15 cellular contexts compared by ENCODE assay signal in the genomic region with DNA sequence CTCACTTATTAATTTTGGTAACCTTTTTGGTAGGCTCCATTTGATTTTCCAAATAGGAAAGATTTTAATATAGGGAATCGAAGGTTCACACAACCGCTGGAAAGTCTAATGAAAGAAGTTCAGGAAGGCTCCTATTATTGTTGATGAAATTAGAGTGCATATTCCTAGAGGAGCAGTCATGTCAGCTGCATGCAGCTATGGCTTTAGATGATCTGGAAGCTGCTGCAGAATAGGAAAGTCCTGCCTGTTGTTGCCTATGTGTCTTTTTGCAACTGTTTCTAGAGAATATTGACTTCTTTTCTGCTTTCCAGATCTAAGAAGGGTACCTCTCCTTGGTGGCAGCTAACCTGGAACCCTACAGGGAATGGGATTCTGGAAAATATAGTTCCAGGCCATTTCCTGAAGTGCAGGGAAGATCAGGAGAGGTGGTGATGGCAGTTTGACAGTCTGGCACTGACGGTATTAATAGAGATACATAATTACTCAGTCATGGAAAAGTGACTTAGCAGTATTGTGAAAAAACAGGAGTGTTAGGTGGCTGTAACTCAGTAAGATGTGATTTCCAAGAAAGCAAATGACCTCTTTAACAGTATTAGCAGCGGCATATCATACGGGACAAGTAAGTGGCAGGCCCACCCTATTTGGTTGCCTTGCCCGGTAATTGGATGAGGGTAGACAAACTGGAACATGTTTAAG. TPM values are rescaled to one million over a fixed set of nuclear protein-coding genes. Genes with fewer than 3 reads are reported as not detected.
DNase-seq lines count a peak whose midpoint lies in the region; ATAC-seq, FAIRE-seq and TF ChIP-seq lines count a peak whose summit lies in the region.
"Had no signal": no experiment of that assay in that cellular context is flagged by ENCODE, and none has a peak within 500 bp of the region (broad histone marks: within the 10 kb centered on the region; RNA-seq: fewer than 3 reads in every experiment).

No MANE protein-coding gene starts in this region.

- peak overlapping the region; percentile 14 for H3K27ac Mint-ChIP-seq in activated B cell treated with CpG ODN at 0.5 μM for 24 hours
- H3K27ac Mint-ChIP-seq in progenitor cell of endocrine pancreas, result peak overlapping the region; percentile 7
- H3K27ac Mint-ChIP-seq: B cell had no signal

- TF ChIP-seq POLR2A in HepG2 (IDR thresholded peaks at IDR 0.05; ENCODE audit: insufficient read depth in 1 of 2, low read depth in 2 of 2, low read length in 2 of 2) (no peak), right lobe of liver (IDR thresholded peaks at IDR 0.05) (no peak), tibial nerve (IDR thresholded peaks at IDR 0.05) (no peak)

- H3K27ac ChIP-seq in HepG2 (ENCODE audit: extremely low read length, insufficient read depth, low read length), result no peak overlapping the region
- no peak overlapping the region for H3K27ac ChIP-seq in right lobe of liver
- no peak overlapping the region for H3K27ac ChIP-seq in tibial nerve
- H3K27ac ChIP-seq: KMS-11, PC-9 had no signal

- intact Hi-C loops in HepG2 (cut with micrococcal nuclease; ENCODE audit: unreplicated experiment), result no loop called here
- intact Hi-C loops in right lobe of liver (cut with DNase I), result no loop called here
- intact Hi-C loops in activated B cell treated with CpG ODN at 0.5 μM for 24 hours (cut with micrococcal nuclease), result no loop called here

- H4K20me1 ChIP-seq in HepG2 (ENCODE audit: insufficient read depth, low read length), result peaks cover 4% of the 10 kb centered on the region; the same call in 1 of the 2 replicates

- H3K36me3 ChIP-seq in HepG2 (replicated peaks in 1 of 2; ENCODE audit: control insufficient read depth in 1 of 2, insufficient read depth in 2 of 2, low read length in 2 of 2) (peaks cover 3 to 6% of the 10 kb centered on the region in 2 experiments; a peak in 2 of 5 replicates), right lobe of liver (peaks cover 0 to 2% (median 0%) of the 10 kb centered on the region in 4 donors), tibial nerve (peaks cover 0 to 47% (median 0%) of the 10 kb centered on the region in 3 donors)

- TF ChIP-seq EP300 in HepG2 (IDR thresholded peaks at IDR 0.05; ENCODE audit: low read depth in 2 of 2, low read length in 2 of 2) (no peak), HepG2 (CRISPR knock-in tag; IDR thresholded peaks at IDR 0.05; ENCODE audit: borderline replicate concordance) (no peak), tibial nerve (IDR thresholded peaks at IDR 0.05) (no peak)

- H3K4me1 ChIP-seq in HepG2 (ENCODE audit: insufficient read depth, low read length) (no peaks in the 10 kb centered on the region), right lobe of liver (no peaks in the 10 kb centered on the region), tibial nerve (peaks cover 0 to 30% (median 0%) of the 10 kb centered on the region in 4 donors)

- no peak overlapping the region for H3K4me3 ChIP-seq in HepG2 (replicated peaks in 1 of 3; ENCODE audit: insufficient read depth in 1 of 3, low read depth in 2 of 3, low read length in 3 of 3)
- H3K4me3 ChIP-seq in right lobe of liver, result no peak overlapping the region
- no peak overlapping the region for H3K4me3 ChIP-seq in tibial nerve
- H3K4me3 ChIP-seq: PC-9 had no signal

- H3K4me3 Mint-ChIP-seq in activated B cell treated with CpG ODN at 0.5 μM for 24 hours (no peak overlapping the region), progenitor cell of endocrine pancreas (ENCODE audit: low read depth) (no peak overlapping the region)
- H3K4me3 Mint-ChIP-seq: B cell had no signal

- 97% methylated on average over 6 of the region's 6 CpGs for WGBS in HepG2 (ENCODE audit: low lambda C conversion rate)
- 90% methylated on average over 6 of the region's 6 CpGs for WGBS in right lobe of liver (ENCODE audit: insufficient coverage, low coverage, low lambda C conversion rate, missing lambda C conversion rate)
- WGBS in tibial nerve, 2 donors, result 88 to 92% methylated on average over 6 of the region's 6 CpGs

- POLR2A ChIA-PET in HepG2 (lab: Yijun Ruan, JAX), result no interaction called here
- POLR2A ChIA-PET in activated B cell treated with CpG ODN at 0.5 μM for 24 hours (lab: Charles Lee), result interaction anchor here (0.5 kb wide), 1 partner anchor 285 kb away, joined by 4 read pairs; no protein-coding TSS in a partner anchor

- TF ChIP-seq RAD21 in HepG2 (CRISPR knock-in tag; IDR thresholded peaks at IDR 0.05), result no peak

- H3K4me2 ChIP-seq in HepG2 (ENCODE audit: low read depth, low read length), result no peak overlapping the region
- H3K4me2 ChIP-seq: KMS-11, PC-9 had no signal

- peaks cover 58% of the 10 kb centered on the region for H3K36me3 Mint-ChIP-seq in activated B cell treated with CpG ODN at 0.5 μM for 24 hours (ENCODE audit: low read depth)
- peaks cover 10% of the 10 kb centered on the region for H3K36me3 Mint-ChIP-seq in progenitor cell of endocrine pancreas (ENCODE audit: insufficient read depth)

- H3K27me3 ChIP-seq in HepG2 (ENCODE audit: control insufficient read depth in 1 of 2, insufficient read depth in 2 of 2, low read length in 2 of 2), result no peaks in the 10 kb centered on the region
- no peaks in the 10 kb centered on the region for H3K27me3 ChIP-seq in right lobe of liver
- no peaks in the 10 kb centered on the region for H3K27me3 ChIP-seq in tibial nerve

- H3K9me3 ChIP-seq in HepG2 (ENCODE audit: low read length) (no peaks in the 10 kb centered on the region), right lobe of liver (no peaks in the 10 kb centered on the region), tibial nerve (no peaks in the 10 kb centered on the region)

- H3K27me3 Mint-ChIP-seq in activated B cell treated with CpG ODN at 0.5 μM for 24 hours, result no peaks in the 10 kb centered on the region
- H3K27me3 Mint-ChIP-seq in progenitor cell of endocrine pancreas, result no peaks in the 10 kb centered on the region
- H3K27me3 Mint-ChIP-seq: B cell had no signal

- no peaks in the 10 kb centered on the region for H3K9me3 Mint-ChIP-seq in activated B cell treated with CpG ODN at 0.5 μM for 24 hours
- no peaks in the 10 kb centered on the region for H3K9me3 Mint-ChIP-seq in progenitor cell of endocrine pancreas (ENCODE audit: low read depth)

- H3K4me1 Mint-ChIP-seq in activated B cell treated with CpG ODN at 0.5 μM for 24 hours (peaks cover 30% of the 10 kb centered on the region), progenitor cell of endocrine pancreas (ENCODE audit: low read depth) (no peaks in the 10 kb centered on the region)

- no peak overlapping the region for H2AFZ ChIP-seq in HepG2 (ENCODE audit: low read length)
- H2AFZ ChIP-seq: PC-9 had no signal

- CTCF ChIA-PET in HepG2 (lab: Yijun Ruan, JAX; ENCODE audit: low intra/inter-chr PET ratio, low total read pairs) (no interaction called here), activated B cell treated with CpG ODN at 0.5 μM for 24 hours (lab: Charles Lee) (no interaction called here)

- in situ Hi-C loops in HepG2 (cut with HindIII; ENCODE audit: extremely low pct_ligation_motif_present, low pct_unique_long_range_greater_than_20kb), result no loop called here

- no peak overlapping the region for H3K9ac ChIP-seq in HepG2 (ENCODE audit: insufficient read depth, low read depth, low read length)
- H3K9ac ChIP-seq: KMS-11 had no signal

- ATAC-seq in HepG2 (no peak), right lobe of liver (no peak), activated B cell treated with CpG ODN at 0.5 μM for 24 hours (ENCODE audit: low read depth) (no peak)

- DNase-seq in HepG2 (ENCODE audit: low spot score), result no peak
- DNase-seq in right lobe of liver, result no peak
- DNase-seq in activated B cell treated with CpG ODN at 0.5 μM for 24 hours, result no peak
- no peak for DNase-seq in progenitor cell of endocrine pancreas (ENCODE audit: low spot score, unreplicated experiment)
- DNase-seq in tibial nerve (ENCODE audit: low spot score in 2 of 2), result no peak
- DNase-seq in iPS-NIHi7 (ENCODE audit: extremely low spot score), result no peak
- no peak for DNase-seq in NCI-H446 treated with DMSO at 0.1 percent for 48 hours (lab: John Stamatoyannopoulos, UW)
- DNase-seq: H7, NCI-H1092, NCI-H2107, NCI-H345, NCI-H69, PC-9 had no signal

- TF ChIP-seq CTCF in HepG2 (CRISPR knock-in tag; IDR thresholded peaks at IDR 0.05) (no peak), right lobe of liver (IDR thresholded peaks at IDR 0.05) (no peak), activated B cell treated with CpG ODN at 0.5 μM for 24 hours (IDR thresholded peaks at IDR 0.05) (no peak), progenitor cell of endocrine pancreas (IDR thresholded peaks at IDR 0.05; ENCODE audit: unreplicated experiment) (no peak), tibial nerve (IDR thresholded peaks at IDR 0.05) (no peak)

- FAIRE-seq in HepG2 (lab: Jason Lieb, UNC), result no peak

- no TSS peak for BruUV-seq in HepG2 (replicated peaks; lab: Mats Ljungman, UMichigan)

- H3K79me2 ChIP-seq in HepG2 (ENCODE audit: insufficient read depth, low read length), result peaks cover 27% of the 10 kb centered on the region

TF ChIP-seq in HepG2, 621 proteins besides CTCF, POLR2A, EP300 and RAD21 (continues in another document):
- TF ChIP-seq RBM22 (optimal IDR thresholded peaks at IDR 0.05; ENCODE audit: low read length), result peak; percentile 21

RNA-seq across cellular contexts. Expression of gene TNRC6B, which starts 54.0 kb away (rescaled TPM):
- 13.2 and 17.2 TPM in 2 replicates for total RNA-seq in HepG2 (2016; rRNA removed; fragmentation: Illumina TruSeq; extraction: Trizol)
- 9.8 and 11.9 TPM in 2 replicates for total RNA-seq in HepG2 (2016; cell fraction: cytosol; rRNA removed; fragmentation: Illumina TruSeq; extraction: Trizol; ENCODE audit: low read depth)
- 13.4 and 14.9 TPM in 2 replicates for total RNA-seq in HepG2 (2016; cell fraction: insoluble cytoplasmic fraction; rRNA removed; fragmentation: Illumina TruSeq; extraction: Trizol)
- total RNA-seq in HepG2 (2016; cell fraction: membrane; rRNA removed; fragmentation: Illumina TruSeq; extraction: Trizol), result 3.7 and 4.3 TPM in 2 replicates
- total RNA-seq in HepG2 (2016; cell fraction: nucleus; rRNA removed; fragmentation: Illumina TruSeq; extraction: Trizol), result 17.3 and 19.4 TPM in 2 replicates
- polyA plus RNA-seq in HepG2 (2011; rRNA removed), result 6.8 and 8.9 TPM in 2 replicates
- 4.5 and 5.0 TPM in 2 replicates for polyA plus RNA-seq in HepG2 (2011; cell fraction: cytosol; rRNA removed)
- 13.3 and 14.7 TPM in 2 replicates for polyA plus RNA-seq in HepG2 (2011; cell fraction: nucleus; rRNA removed)
- 3.3 and 5.0 TPM in 2 replicates for polyA plus RNA-seq in HepG2 (2012)
- polyA plus RNA-seq in HepG2 (2016; cell fraction: cytosol; fragmentation: Illumina TruSeq; extraction: Trizol; ENCODE audit: low read depth), result 0.23 and 0.31 TPM in 2 replicates
- polyA plus RNA-seq in HepG2 (2016; cell fraction: insoluble cytoplasmic fraction; fragmentation: Illumina TruSeq; extraction: Trizol; ENCODE audit: low read depth), result 4.7 and 5.5 TPM in 2 replicates
- 0.50 and 0.70 TPM in 2 replicates for polyA plus RNA-seq in HepG2 (2016; cell fraction: membrane; fragmentation: Illumina TruSeq; extraction: Trizol; ENCODE audit: low read depth)
- polyA plus RNA-seq in HepG2 (2016; cell fraction: nucleus; fragmentation: Illumina TruSeq; extraction: Trizol; ENCODE audit: insufficient read depth, low read depth), result 6.7 and 7.1 TPM in 2 replicates
- polyA minus RNA-seq in HepG2 (2011; rRNA and poly(A)+ RNA removed; ENCODE audit: low replicate concordance), result 23.8 and 31.4 TPM in 2 replicates
- polyA minus RNA-seq in HepG2 (2011; cell fraction: cytosol; rRNA and poly(A)+ RNA removed), result 11.6 and 14.5 TPM in 2 replicates
- 53.3 and 57.9 TPM in 2 replicates for polyA minus RNA-seq in HepG2 (2011; cell fraction: nucleus; rRNA and poly(A)+ RNA removed)
- total RNA-seq in right lobe of liver, result 10 to 100 TPM; 13.0 to 27.1 (median 22.7) TPM
- total RNA-seq in activated B cell treated with CpG ODN at 0.5 μM for 24 hours, result 84.6 and 95.2 TPM in 2 replicates
- total RNA-seq in progenitor cell of endocrine pancreas, result 65.8 and 73.2 TPM in 2 replicates
- total RNA-seq in tibial nerve, result 10 to 100 TPM; 41.8 to 50.9 (median 47.8) TPM
